13 cellular contexts compared by ENCODE assay signal in the genomic region with DNA sequence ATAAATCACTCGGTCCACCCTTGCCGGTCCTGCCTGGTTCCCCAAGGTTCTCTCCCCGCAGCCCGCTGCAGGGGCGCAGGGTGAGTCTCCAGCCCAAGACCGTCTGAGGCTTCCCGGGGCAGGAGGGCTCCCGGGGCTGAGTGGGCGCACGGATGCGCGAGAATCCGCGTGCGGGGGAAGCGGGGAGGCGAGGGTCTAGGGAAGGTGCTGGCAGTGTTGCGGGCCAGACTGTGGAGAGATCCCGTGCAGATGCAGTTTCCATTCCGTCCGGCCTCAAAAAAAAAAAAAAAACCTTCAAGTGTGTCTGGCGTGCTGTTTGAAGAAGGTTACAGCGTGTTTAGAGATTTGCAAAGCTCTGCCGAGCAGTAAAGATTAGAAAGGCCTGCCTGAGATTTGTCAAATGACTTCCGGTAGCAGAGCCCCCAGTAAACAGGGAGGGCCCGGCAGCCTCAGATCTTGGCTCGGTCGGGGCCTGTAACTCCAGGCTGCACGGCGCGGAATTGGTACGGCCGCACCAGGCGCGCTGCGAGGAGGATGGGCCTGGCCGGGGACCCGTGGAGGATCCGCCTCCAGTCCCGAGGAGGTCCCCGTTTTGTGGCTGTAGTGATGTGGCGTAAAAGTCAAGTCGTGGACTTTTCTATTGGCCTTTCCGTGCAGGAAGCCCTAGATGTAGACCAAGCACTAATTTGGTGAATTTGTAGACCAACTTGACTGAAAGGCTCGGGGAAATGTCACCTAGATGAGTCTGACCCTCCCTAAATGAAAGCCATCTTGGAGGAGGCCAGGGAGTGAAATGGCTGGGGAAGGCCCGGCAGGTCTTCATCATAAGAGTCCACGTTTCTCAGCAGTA.
DNase-seq lines count a peak whose midpoint lies in the region; ATAC-seq and TF ChIP-seq lines count a peak whose summit lies in the region.
"Had no signal": no experiment of that assay in that cellular context is flagged by ENCODE, and none has a peak within 500 bp of the region (broad histone marks: within the 10 kb centered on the region; RNA-seq: fewer than 3 reads in every experiment).

No MANE protein-coding gene starts in this region.

- peak overlapping the region; percentile 72 for H3K4me2 ChIP-seq in H9 (ENCODE audit: insufficient read depth, insufficient read length, low read length)

- no peaks in the 10 kb centered on the region for H3K36me3 Mint-ChIP-seq in CD4-positive, CD25-positive, alpha-beta regulatory T cell
- H3K36me3 Mint-ChIP-seq in H9 (ENCODE audit: insufficient read depth in 1 of 3, low read depth in 3 of 3) = no peaks in the 10 kb centered on the region
- H3K36me3 Mint-ChIP-seq in activated CD8-positive, alpha-beta T cell treated with anti-CD3 and anti-CD28 coated beads, Interleukin-2, amount 10 ng/mL, durations not matched to agents 7 days and 5 days (ENCODE audit: low read depth) = peaks cover 19% of the 10 kb centered on the region

- no peak overlapping the region for H4K91ac ChIP-seq in H9 (ENCODE audit: insufficient read length, low read depth, low read length)

- no peaks in the 10 kb centered on the region for H3K36me3 ChIP-seq in CD4-positive, CD25-positive, alpha-beta regulatory T cell (ENCODE audit: control insufficient read depth, insufficient read depth, low read length)
- H3K36me3 ChIP-seq in mucosa of descending colon (ENCODE audit: low read depth) (no peaks in the 10 kb centered on the region), right lobe of liver (no peaks in the 10 kb centered on the region)
- H3K36me3 ChIP-seq: brain microvascular endothelial cell, right atrium auricular region had no signal

- TF ChIP-seq POLR2A in right lobe of liver (IDR thresholded peaks at IDR 0.05) = no peak

- H2BK20ac ChIP-seq in H9 (ENCODE audit: low read depth, low read length, poor library complexity, severe bottlenecking) = no peak overlapping the region

- no peak overlapping the region for H2BK12ac ChIP-seq in H9 (ENCODE audit: insufficient read length, low read depth, low read length)

- H3K79me2 ChIP-seq in H9 (ENCODE audit: insufficient read depth, low read length) = no peaks in the 10 kb centered on the region

- H3K4ac ChIP-seq in H9 (ENCODE audit: low read depth, low read length) = no peak overlapping the region

- peak overlapping the region; percentile 15 to 74 (median 23) for H3K27ac Mint-ChIP-seq in CD4-positive, CD25-positive, alpha-beta regulatory T cell
- H3K27ac Mint-ChIP-seq in H9 = no peak overlapping the region
- no peak overlapping the region for H3K27ac Mint-ChIP-seq in activated CD8-positive, alpha-beta T cell treated with anti-CD3 and anti-CD28 coated beads, Interleukin-2, amount 10 ng/mL, durations not matched to agents 7 days and 5 days

- WGBS in H9 (ENCODE audit: extremely low coverage, insufficient read length, low lambda C conversion rate) = no CpG with 5 or more reads among the region's 47 CpGs
- 11% methylated on average over 28 of the region's 47 CpGs for WGBS in right lobe of liver (ENCODE audit: insufficient coverage, low coverage, low lambda C conversion rate, missing lambda C conversion rate)

- H3K79me1 ChIP-seq in H9 (ENCODE audit: insufficient read depth, low read depth, low read length, poor library complexity, severe bottlenecking) = no peaks in the 10 kb centered on the region

- no peak overlapping the region for H2BK5ac ChIP-seq in H9 (ENCODE audit: insufficient read length, low read length)

- H3T11ph ChIP-seq in H9 (ENCODE audit: low read length) = no peak overlapping the region

- no peak overlapping the region for H4K5ac ChIP-seq in H9 (ENCODE audit: insufficient read length, low read depth, low read length)

- H3K27me3 Mint-ChIP-seq in CD4-positive, CD25-positive, alpha-beta regulatory T cell = no peaks in the 10 kb centered on the region
- H3K27me3 Mint-ChIP-seq in H9 (ENCODE audit: low read depth) = peaks cover 23% of the 10 kb centered on the region
- peaks cover 63% of the 10 kb centered on the region for H3K27me3 Mint-ChIP-seq in activated CD8-positive, alpha-beta T cell treated with anti-CD3 and anti-CD28 coated beads, Interleukin-2, amount 10 ng/mL, durations not matched to agents 7 days and 5 days (ENCODE audit: low read depth)

- H2BK15ac ChIP-seq in H9 (ENCODE audit: low read depth, low read length) = no peak overlapping the region

- H3K14ac ChIP-seq in H9 (ENCODE audit: insufficient read depth, low read length) = no peak overlapping the region

- peaks cover 24% of the 10 kb centered on the region for H3K4me1 ChIP-seq in CD4-positive, CD25-positive, alpha-beta regulatory T cell (ENCODE audit: control insufficient read depth, insufficient read depth, low read length, poor library complexity, severe bottlenecking)
- H3K4me1 ChIP-seq in H9 (ENCODE audit: insufficient read depth, low read length) (peaks cover 5% of the 10 kb centered on the region; the same call in 1 of the 2 replicates), mucosa of descending colon (ENCODE audit: low read depth) (peaks cover 27% of the 10 kb centered on the region), right lobe of liver (no peaks in the 10 kb centered on the region)

- H2AFZ ChIP-seq in H9 (ENCODE audit: low read length) = no peak overlapping the region

- H3K9me3 Mint-ChIP-seq in CD4-positive, CD25-positive, alpha-beta regulatory T cell = peaks cover 0 to 34% (median 8%) of the 10 kb centered on the region in 7 donors
- H3K9me3 Mint-ChIP-seq in H9 = peaks cover 4 to 7% of the 10 kb centered on the region in 2 experiments; a peak in 2 of 5 replicates
- H3K9me3 Mint-ChIP-seq in activated CD8-positive, alpha-beta T cell treated with anti-CD3 and anti-CD28 coated beads, Interleukin-2, amount 10 ng/mL, durations not matched to agents 7 days and 5 days (ENCODE audit: insufficient read depth) = peaks cover 22% of the 10 kb centered on the region

- DNase-seq in CD4-positive, CD25-positive, alpha-beta regulatory T cell = peak in 2 of 3 donors; percentile 8 to 31
- DNase-seq in H9 = peak; percentile 52
- no peak for DNase-seq in activated CD8-positive, alpha-beta T cell treated with anti-CD3 and anti-CD28 coated beads, Interleukin-2, amount 10 ng/mL, durations not matched to agents 7 days and 5 days
- DNase-seq in mucosa of descending colon = peak; percentile 51 to 68 (median 64)
- no peak for DNase-seq in NCI-H226
- no peak for DNase-seq in right lobe of liver
- DNase-seq: brain microvascular endothelial cell, NCI-H446 treated with DMSO at 0.1 percent for 48 hours, SHP77 had no signal

- H3K4me1 Mint-ChIP-seq in CD4-positive, CD25-positive, alpha-beta regulatory T cell = peaks cover 5 to 34% (median 23%) of the 10 kb centered on the region in 4 donors
- H3K4me1 Mint-ChIP-seq in H9 = peaks cover 21 to 22% of the 10 kb centered on the region in 2 experiments
- H3K4me1 Mint-ChIP-seq in activated CD8-positive, alpha-beta T cell treated with anti-CD3 and anti-CD28 coated beads, Interleukin-2, amount 10 ng/mL, durations not matched to agents 7 days and 5 days (ENCODE audit: low read depth) = peaks cover 55% of the 10 kb centered on the region

- H3K27me3 ChIP-seq in CD4-positive, CD25-positive, alpha-beta regulatory T cell (ENCODE audit: control insufficient read depth, insufficient read depth, low read length) = peaks cover 86% of the 10 kb centered on the region
- H3K27me3 ChIP-seq in H9 (ENCODE audit: insufficient read depth, low read length) = peaks cover 50% of the 10 kb centered on the region
- peaks cover 81 to 96% of the 10 kb centered on the region in 2 donors for H3K27me3 ChIP-seq in right lobe of liver

- TF ChIP-seq CTCF in H9 (conservative IDR thresholded peaks at IDR 0.05) (no peak), mucosa of descending colon (IDR thresholded peaks at IDR 0.05) (no peak), right lobe of liver (IDR thresholded peaks at IDR 0.05) (no peak)

- H2AK5ac ChIP-seq in H9 (ENCODE audit: insufficient read length, low read length) = no peak overlapping the region

- H3K56ac ChIP-seq in H9 (ENCODE audit: insufficient read length, low read depth, low read length) = no peak overlapping the region

- no peaks in the 10 kb centered on the region for H4K20me1 ChIP-seq in H9 (ENCODE audit: control insufficient read depth, insufficient read depth, insufficient read length)

- H3K18ac ChIP-seq in H9 (ENCODE audit: insufficient read length, low read depth, low read length) = peak overlapping the region; percentile 24

- no peak overlapping the region for H2BK120ac ChIP-seq in H9 (ENCODE audit: low read depth, low read length, poor library complexity, severe bottlenecking)

- H3K23me2 ChIP-seq in H9 (ENCODE audit: insufficient read length, low read depth, low read length, poor library complexity, severe bottlenecking) = peaks cover 14% of the 10 kb centered on the region

- H3K4me3 Mint-ChIP-seq in CD4-positive, CD25-positive, alpha-beta regulatory T cell = peak overlapping the region in 3 of 4 donors; percentile 37 to 85 (median 81)
- H3K4me3 Mint-ChIP-seq in H9 = peak overlapping the region in 1 of 2 experiments; percentile 22; a peak in 2 of 5 replicates
- H3K4me3 Mint-ChIP-seq in activated CD8-positive, alpha-beta T cell treated with anti-CD3 and anti-CD28 coated beads, Interleukin-2, amount 10 ng/mL, durations not matched to agents 7 days and 5 days = peak overlapping the region; percentile 18

- no peak overlapping the region for H4K8ac ChIP-seq in H9 (replicated peaks; ENCODE audit: insufficient read length, low read depth, low read length)

- CTCF ChIA-PET in activated CD8-positive, alpha-beta T cell treated with anti-CD3 and anti-CD28 coated beads, Interleukin-2, amount 10 ng/mL, durations not matched to agents 7 days and 5 days (lab: Charles Lee) = no interaction called here

- no peak overlapping the region for H3K4me3 ChIP-seq in CD4-positive, CD25-positive, alpha-beta regulatory T cell (ENCODE audit: low read depth, low read length)
- H3K4me3 ChIP-seq in mucosa of descending colon = no peak overlapping the region
- H3K4me3 ChIP-seq in right lobe of liver = no peak overlapping the region
- H3K4me3 ChIP-seq: right atrium auricular region had no signal

- H3K9ac ChIP-seq in H9 (ENCODE audit: extremely low read depth, insufficient read length, low read length) = no peak overlapping the region

- H3K23ac ChIP-seq in H9 (ENCODE audit: insufficient read length, low read depth, low read length) = no peak overlapping the region

- POLR2A ChIA-PET in activated CD8-positive, alpha-beta T cell treated with anti-CD3 and anti-CD28 coated beads, Interleukin-2, amount 10 ng/mL, durations not matched to agents 7 days and 5 days (lab: Charles Lee) = no interaction called here

- H3K9me3 ChIP-seq in CD4-positive, CD25-positive, alpha-beta regulatory T cell (ENCODE audit: control insufficient read depth in 2 of 2, low read length in 2 of 2) = peaks cover 45 to 86% of the 10 kb centered on the region in 2 experiments
- H3K9me3 ChIP-seq in H9 (ENCODE audit: control insufficient read depth, low read depth, low read length) (no peaks in the 10 kb centered on the region), mucosa of descending colon (no peaks in the 10 kb centered on the region), right lobe of liver (no peaks in the 10 kb centered on the region)

- no peak overlapping the region for H3K27ac ChIP-seq in CD4-positive, CD25-positive, alpha-beta regulatory T cell (ENCODE audit: insufficient read depth, low read length, poor library complexity, severe bottlenecking)
- H3K27ac ChIP-seq in H9 (ENCODE audit: insufficient read length, low read depth, low read length) = no peak overlapping the region
- H3K27ac ChIP-seq in right lobe of liver = no peak overlapping the region
- H3K27ac ChIP-seq: brain microvascular endothelial cell, right atrium auricular region had no signal

- intact Hi-C loops in mucosa of descending colon (cut with DNase I, micrococcal nuclease) = loop anchor here in 1 of 2 donors (5.0 to 10.0 kb wide), 2 partner anchors 604 to 1309 kb away; partner anchors contain the start of gene HOXA9
- intact Hi-C loops in right lobe of liver (cut with DNase I) = no loop called here

- no peak for ATAC-seq in CD4-positive, CD25-positive, alpha-beta regulatory T cell (ENCODE audit: low read depth in 2 of 2)
- no peak for ATAC-seq in activated CD8-positive, alpha-beta T cell treated with anti-CD3 and anti-CD28 coated beads, Interleukin-2, amount 10 ng/mL, durations not matched to agents 7 days and 5 days
- ATAC-seq in mucosa of descending colon = no peak
- ATAC-seq in GM19395 (IDR thresholded peaks at IDR 0.05; ENCODE audit: unreplicated experiment) = no peak
- no peak for ATAC-seq in right lobe of liver
- ATAC-seq in HG02610 (IDR thresholded peaks at IDR 0.05; ENCODE audit: unreplicated experiment) = no peak
- ATAC-seq: esophagus mucosa had no signal

Comparison
In these comparisons a context has a peak if more than half of its experiments do, and no peak if none do; other contexts are left out.
1. DNase-seq: peak in CD4-positive, CD25-positive, alpha-beta regulatory T cell (2 of 3), H9 (single experiment) and mucosa of descending colon (3 of 3); none in activated CD8-positive, alpha-beta T cell treated with anti-CD3 and anti-CD28 coated beads, Interleukin-2, amount 10 ng/mL, durations not matched to agents 7 days and 5 days (single experiment), NCI-H226 (single experiment) and right lobe of liver (0 of 3).
2. H3K27ac Mint-ChIP-seq: peak in CD4-positive, CD25-positive, alpha-beta regulatory T cell (3 of 3); none in H9 (0 of 3) and activated CD8-positive, alpha-beta T cell treated with anti-CD3 and anti-CD28 coated beads, Interleukin-2, amount 10 ng/mL, durations not matched to agents 7 days and 5 days (single experiment).